18 cellular contexts compared by ENCODE assay signal in the genomic region with DNA sequence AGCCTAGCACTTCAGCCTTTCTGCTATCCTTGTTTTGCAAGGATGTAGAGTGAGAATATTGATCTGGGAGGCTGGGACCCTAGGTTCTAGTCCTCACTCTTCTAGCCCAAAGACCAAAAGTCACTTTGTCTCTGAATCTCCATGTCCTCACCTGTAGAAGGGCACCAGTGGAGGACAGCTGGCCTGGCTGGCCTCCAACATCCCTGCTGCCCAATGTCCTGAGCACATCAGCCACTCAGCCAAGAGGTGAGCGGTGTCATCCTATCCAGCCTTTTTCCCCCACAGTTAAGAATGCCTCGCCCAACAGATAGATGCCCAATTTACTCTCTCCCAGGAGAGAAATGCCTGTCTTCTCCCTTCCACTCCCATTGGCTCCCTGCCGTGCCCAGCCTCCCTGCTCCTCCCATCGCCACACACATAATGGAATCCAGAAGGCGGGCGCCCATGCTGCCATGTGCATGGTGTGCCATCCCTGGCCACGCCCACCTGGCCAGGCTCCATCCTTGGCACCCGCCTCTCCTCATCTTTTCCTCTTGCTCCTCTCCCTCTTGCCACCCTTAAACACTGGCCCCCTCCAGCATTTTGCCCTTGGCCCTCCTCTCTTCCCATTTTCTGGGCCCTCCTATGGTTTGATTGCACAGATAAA.
A peak's percentile ranks its signal among the peaks of the same experiment; 100 is the strongest.
DNase-seq lines count a peak whose midpoint lies in the region; ATAC-seq lines count a peak whose summit lies in the region.
"Had no signal": no experiment of that assay in that cellular context is flagged by ENCODE, and none has a peak within 500 bp of the region (broad histone marks: within the 10 kb centered on the region; RNA-seq: fewer than 3 reads in every experiment).

No MANE protein-coding gene starts in this region.

- H3K27ac ChIP-seq in BLaER1: no peak overlapping the region
- H3K27ac ChIP-seq: PC-9 had no signal

- ATAC-seq in HG02571 (IDR thresholded peaks at IDR 0.05; ENCODE audit: unreplicated experiment) (no peak), HG03095 (IDR thresholded peaks at IDR 0.05; ENCODE audit: unreplicated experiment) (no peak)
- ATAC-seq: T-helper 17 cell had no signal

- no peaks in the 10 kb centered on the region for H3K27me3 ChIP-seq in BLaER1

- H3K4me1 ChIP-seq in BLaER1: peaks cover 48% of the 10 kb centered on the region

- H3K4me2 ChIP-seq in BLaER1: peak overlapping the region; percentile 71
- H3K4me2 ChIP-seq: PC-9 had no signal

- no peaks in the 10 kb centered on the region for H4K20me1 ChIP-seq in BLaER1

- DNase-seq in NCI-H1105 treated with DMSO at 0.1 percent for 48 hours (lab: John Stamatoyannopoulos, UW): peak; percentile 34
- DNase-seq in NCI-H345 (lab: John Stamatoyannopoulos, UW): peak; percentile 70
- peak; percentile 23 for DNase-seq in SK-MEL-5 (ENCODE audit: low read depth, low spot score)
- no peak for DNase-seq in stimulated activated CD4-positive, alpha-beta T cell treated with anti-CD3 and anti-CD28 coated beads, Interleukin-12 subunit alpha, Interleukin-12 subunit beta, amount 100 ng/mL, for 4 hours
- no peak for DNase-seq in cerebellum (ENCODE audit: low spot score)
- DNase-seq: AML-193; CD4-positive, alpha-beta T cell; DND-41; GDM1; KBM-7; NCI-H2171 treated with DMSO at 0.1 percent for 48 hours; NCI-H524 treated with DMSO at 0.1 percent for 48 hours; Right ventricle myocardium superior; T-helper 17 cell had no signal

- in situ Hi-C loops in SK-MEL-5 (cut with HindIII; ENCODE audit: low pct_unique_long_range_greater_than_20kb, low sequenced_read_pairs): no loop called here

- H3K9me3 ChIP-seq in BLaER1: peaks cover 7% of the 10 kb centered on the region

- no peak overlapping the region for H3K4me3 ChIP-seq in BLaER1
- H3K4me3 ChIP-seq: PC-9 had no signal

- H3K9ac ChIP-seq in BLaER1: no peak overlapping the region

- no peaks in the 10 kb centered on the region for H3K36me3 ChIP-seq in BLaER1

Comparison
In these comparisons a context has a peak if more than half of its experiments do, and no peak if none do; other contexts are left out.
1. DNase-seq: peak in NCI-H1105 treated with DMSO at 0.1 percent for 48 hours (single experiment), NCI-H345 (single experiment) and SK-MEL-5 (single experiment); none in stimulated activated CD4-positive, alpha-beta T cell treated with anti-CD3 and anti-CD28 coated beads, Interleukin-12 subunit alpha, Interleukin-12 subunit beta, amount 100 ng/mL, for 4 hours (single experiment) and cerebellum (single experiment).